ENCODE assay signal across 8 cellular contexts in genomic region chr4:152780267-152780811, GRCh38. TPM values are rescaled to one million over a fixed set of nuclear protein-coding genes. Genes with fewer than 3 reads are reported as not detected.
A peak's percentile ranks its signal among the peaks of the same experiment; 100 is the strongest.
DNase-seq lines count a peak whose midpoint lies in the region; ATAC-seq, FAIRE-seq and TF ChIP-seq lines count a peak whose summit lies in the region.

No MANE protein-coding gene starts in this region.

- H3K36me3 ChIP-seq in IMR-90 (ENCODE audit: control insufficient read depth, insufficient read depth, low read length) = peaks cover 4% of the 10 kb centered on the region; the same call in 1 of the 2 replicates
- H3K36me3 ChIP-seq in astrocyte (ENCODE audit: insufficient read depth, low read length) = peaks cover 4% of the 10 kb centered on the region

- peaks cover 48% of the 10 kb centered on the region for H3K4me1 Mint-ChIP-seq in activated CD4-positive, alpha-beta T cell treated with anti-CD3 and anti-CD28 coated beads, Interleukin-2, amount 10 ng/mL, durations not matched to agents 7 days and 5 days
- H3K4me1 Mint-ChIP-seq in astrocyte (ENCODE audit: low read depth, unreplicated experiment) = peaks cover 20% of the 10 kb centered on the region
- H3K4me1 Mint-ChIP-seq in immature natural killer cell = peaks cover 47 to 48% of the 10 kb centered on the region in 2 donors
- peaks cover 69% of the 10 kb centered on the region for H3K4me1 Mint-ChIP-seq in stimulated activated memory B cell treated with anti-CD40 and anti-IgM and Interleukin-4, amounts not matched to agents 10 μg/mL and 1 μg/mL and 100 μg/mL, for 72 hours

- H3K23ac ChIP-seq in IMR-90 (ENCODE audit: low read depth, low read length) = peak overlapping the region; percentile 75

- H3K9me3 ChIP-seq in IMR-90 (ENCODE audit: control insufficient read depth, insufficient read depth, low read length) (no peaks in the 10 kb centered on the region), astrocyte (ENCODE audit: insufficient read depth, low read depth, low read length) (no peaks in the 10 kb centered on the region)

- FAIRE-seq in astrocyte (lab: Jason Lieb, UNC) = no peak

- peak overlapping the region; percentile 15 to 81 for H4K8ac ChIP-seq in IMR-90 (ENCODE audit: low read depth in 2 of 2, low read length in 2 of 2)

- peak overlapping the region; percentile 15 for H3K18ac ChIP-seq in IMR-90 (ENCODE audit: low read depth, low read length)

- no peak overlapping the region for H2BK20ac ChIP-seq in IMR-90 (ENCODE audit: low read depth, low read length)

- dilution Hi-C loops in IMR-90 (cut with HindIII; ENCODE audit: low sequenced_read_pairs, unreplicated experiment) = no loop called here

- H3K9ac ChIP-seq in IMR-90 (ENCODE audit: low read depth, low read length) (peak overlapping the region; percentile 78), astrocyte (ENCODE audit: low read length) (peak overlapping the region; percentile 91)

- H3K9me3 Mint-ChIP-seq in activated CD4-positive, alpha-beta T cell treated with anti-CD3 and anti-CD28 coated beads, Interleukin-2, amount 10 ng/mL, durations not matched to agents 7 days and 5 days = no peaks in the 10 kb centered on the region
- H3K9me3 Mint-ChIP-seq in astrocyte (ENCODE audit: unreplicated experiment) = no peaks in the 10 kb centered on the region
- no peaks in the 10 kb centered on the region for H3K9me3 Mint-ChIP-seq in immature natural killer cell
- no peaks in the 10 kb centered on the region for H3K9me3 Mint-ChIP-seq in stimulated activated memory B cell treated with anti-CD40 and anti-IgM and Interleukin-4, amounts not matched to agents 10 μg/mL and 1 μg/mL and 100 μg/mL, for 72 hours

- H3K4me3 ChIP-seq in IMR-90 (ENCODE audit: insufficient read depth, low read depth, low read length) (peak overlapping the region; percentile 79), astrocyte (ENCODE audit: insufficient read depth, low read depth, low read length) (peak overlapping the region; percentile 85)

- TF ChIP-seq POLR2A in IMR-90 (IDR thresholded peaks at IDR 0.05; ENCODE audit: low read depth, low read length) = no peak

- peak overlapping the region; percentile 94 for H3K4me3 Mint-ChIP-seq in activated CD4-positive, alpha-beta T cell treated with anti-CD3 and anti-CD28 coated beads, Interleukin-2, amount 10 ng/mL, durations not matched to agents 7 days and 5 days
- H3K4me3 Mint-ChIP-seq in astrocyte (ENCODE audit: unreplicated experiment) (peak overlapping the region; percentile 100), immature natural killer cell (peak overlapping the region; percentile 95 to 100 (median 98))
- peak overlapping the region; percentile 98 for H3K4me3 Mint-ChIP-seq in stimulated activated memory B cell treated with anti-CD40 and anti-IgM and Interleukin-4, amounts not matched to agents 10 μg/mL and 1 μg/mL and 100 μg/mL, for 72 hours

- H2AFZ ChIP-seq in IMR-90 (replicated peaks; ENCODE audit: low read length, poor library complexity) = peak overlapping the region; percentile 97
- H2AFZ ChIP-seq in astrocyte (ENCODE audit: low read depth, low read length) = peak overlapping the region; percentile 97

- POLR2A ChIA-PET in activated CD4-positive, alpha-beta T cell treated with anti-CD3 and anti-CD28 coated beads, Interleukin-2, amount 10 ng/mL, durations not matched to agents 7 days and 5 days (lab: Charles Lee) = no interaction called here
- POLR2A ChIA-PET in IMR-90 (lab: Charles Lee; ENCODE audit: unreplicated experiment) = no interaction called here

- peaks cover 5 to 30% of the 10 kb centered on the region in 2 experiments; a peak in 3 of 4 replicates for H3K79me1 ChIP-seq in IMR-90 (ENCODE audit: low read depth in 1 of 2, low read length in 2 of 2)

- H2AK9ac ChIP-seq in IMR-90 (replicated peaks; ENCODE audit: low read depth, low read length, poor library complexity) = peak overlapping the region; percentile 95

- ATAC-seq in IMR-90 (ENCODE audit: low read depth) (peak; percentile 16), HG02973 (IDR thresholded peaks at IDR 0.05; ENCODE audit: unreplicated experiment) (no peak)
- peak; percentile 72 for ATAC-seq in stimulated activated memory B cell treated with anti-CD40 and anti-IgM and Interleukin-4, amounts not matched to agents 10 μg/mL and 1 μg/mL and 100 μg/mL, for 72 hours

- peaks cover 4% of the 10 kb centered on the region; the same call in 1 of the 2 replicates for H4K20me1 ChIP-seq in IMR-90 (ENCODE audit: insufficient read depth, low read length)
- H4K20me1 ChIP-seq in astrocyte (ENCODE audit: insufficient read depth, low read length) = peaks cover 47% of the 10 kb centered on the region

- H2BK5ac ChIP-seq in IMR-90 (ENCODE audit: low read depth, low read length, poor library complexity, severe bottlenecking) = peak overlapping the region; percentile 66

- TF ChIP-seq RAD21 in IMR-90 (IDR thresholded peaks at IDR 0.05; ENCODE audit: low read length) = no peak

- H3K9me1 ChIP-seq in IMR-90 (ENCODE audit: insufficient read depth, low read length) = peaks cover 2% of the 10 kb centered on the region; the same call in 1 of the 2 replicates

- H2BK15ac ChIP-seq in IMR-90 (ENCODE audit: low read depth, low read length) = no peak overlapping the region; the same call in 2 of the 3 replicates

- peak overlapping the region; percentile 13; the same call in 1 of the 2 replicates for H2AK5ac ChIP-seq in IMR-90 (ENCODE audit: low read depth, low read length)

- no peaks in the 10 kb centered on the region for H3K4me1 ChIP-seq in IMR-90 (ENCODE audit: control insufficient read depth, insufficient read depth, low read length)
- H3K4me1 ChIP-seq in astrocyte (ENCODE audit: insufficient read depth, low read length) = peaks cover 10% of the 10 kb centered on the region

- H3K27ac Mint-ChIP-seq in activated CD4-positive, alpha-beta T cell treated with anti-CD3 and anti-CD28 coated beads, Interleukin-2, amount 10 ng/mL, durations not matched to agents 7 days and 5 days = peak overlapping the region; percentile 93
- H3K27ac Mint-ChIP-seq in astrocyte (ENCODE audit: unreplicated experiment) = peak overlapping the region; percentile 99
- H3K27ac Mint-ChIP-seq in immature natural killer cell = peak overlapping the region; percentile 86 to 98 (median 95)
- H3K27ac Mint-ChIP-seq in stimulated activated memory B cell treated with anti-CD40 and anti-IgM and Interleukin-4, amounts not matched to agents 10 μg/mL and 1 μg/mL and 100 μg/mL, for 72 hours = peak overlapping the region; percentile 84

- peak overlapping the region; percentile 33 for H2BK120ac ChIP-seq in IMR-90 (ENCODE audit: low read depth, low read length)

- H3K27me3 ChIP-seq in IMR-90 (ENCODE audit: control insufficient read depth, insufficient read depth, low read length) (peaks cover 4% of the 10 kb centered on the region; the same call in 1 of the 2 replicates), astrocyte (ENCODE audit: insufficient read depth, low read length) (peaks cover 5% of the 10 kb centered on the region)

- H3K36me3 Mint-ChIP-seq in activated CD4-positive, alpha-beta T cell treated with anti-CD3 and anti-CD28 coated beads, Interleukin-2, amount 10 ng/mL, durations not matched to agents 7 days and 5 days (ENCODE audit: low read depth) = peaks cover 18% of the 10 kb centered on the region
- no peaks in the 10 kb centered on the region for H3K36me3 Mint-ChIP-seq in astrocyte (ENCODE audit: low read depth, unreplicated experiment)
- no peaks in the 10 kb centered on the region for H3K36me3 Mint-ChIP-seq in immature natural killer cell
- H3K36me3 Mint-ChIP-seq in stimulated activated memory B cell treated with anti-CD40 and anti-IgM and Interleukin-4, amounts not matched to agents 10 μg/mL and 1 μg/mL and 100 μg/mL, for 72 hours = no peaks in the 10 kb centered on the region

- peak overlapping the region; percentile 87 for H3K4me2 ChIP-seq in IMR-90 (ENCODE audit: low read depth, low read length)
- H3K4me2 ChIP-seq in astrocyte (ENCODE audit: low read length) = peak overlapping the region; percentile 91

- CTCF ChIA-PET in activated CD4-positive, alpha-beta T cell treated with anti-CD3 and anti-CD28 coated beads, Interleukin-2, amount 10 ng/mL, durations not matched to agents 7 days and 5 days (lab: Charles Lee) = interaction anchor here (1.2 to 2.6 kb wide), 2 partner anchors 11 to 39 kb away, joined by 3 to 20 read pairs; no protein-coding TSS in a partner anchor
- CTCF ChIA-PET in IMR-90 (lab: Yijun Ruan, JAX) = interaction anchor here (0.6 kb wide), 1 partner anchor 335 kb away, joined by 3 read pairs; no protein-coding TSS in a partner anchor

- H3K14ac ChIP-seq in IMR-90 (replicated peaks; ENCODE audit: low read depth, low read length) = peak overlapping the region; percentile 82

- in situ Hi-C loops in IMR-90 (cut with MboI; ENCODE audit: low sequenced_read_pairs) = no loop called here

- H3K79me2 ChIP-seq in astrocyte (ENCODE audit: insufficient read depth, low read length) = peaks cover 56% of the 10 kb centered on the region

- peak overlapping the region; percentile 75 for H3K56ac ChIP-seq in IMR-90 (ENCODE audit: extremely low read depth, insufficient read depth, low read length)

- intact Hi-C loops in IMR-90 (cut with micrococcal nuclease) = loop anchor here (5.0 kb wide), 2 partner anchors 157 to 302 kb away; partner anchors contain the start of gene FHDC1

- WGBS in IMR-90 (ENCODE audit: extremely low coverage in 2 of 2, insufficient read length in 1 of 2), 2 experiments = no CpG with 5 or more reads among the region's 16 CpGs

- H4K91ac ChIP-seq in IMR-90 (ENCODE audit: insufficient read depth, low read depth, low read length) = peak overlapping the region; percentile 34; the same call in 1 of the 2 replicates

- peak overlapping the region; percentile 71; the same call in 1 of the 2 replicates for H3K4ac ChIP-seq in IMR-90 (ENCODE audit: low read depth, low read length)

- H3K27ac ChIP-seq in IMR-90 (ENCODE audit: insufficient read depth, low read length) = peak overlapping the region; percentile 70
- H3K27ac ChIP-seq in astrocyte (ENCODE audit: low read depth, low read length) = peak overlapping the region; percentile 87

- TF ChIP-seq CTCF in IMR-90 (conservative IDR thresholded peaks at IDR 0.05; ENCODE audit: low read depth, low read length) = no peak
- no peak for TF ChIP-seq CTCF in astrocyte (IDR thresholded peaks at IDR 0.05; ENCODE audit: insufficient read depth, low read depth, low read length)

- peak overlapping the region; percentile 43 for H4K5ac ChIP-seq in IMR-90 (ENCODE audit: low read depth, low read length)

- DNase-seq in activated CD4-positive, alpha-beta T cell treated with anti-CD3 and anti-CD28 coated beads, Interleukin-2, amount 10 ng/mL, durations not matched to agents 7 days and 5 days = no peak
- no peak for DNase-seq in activated CD4-positive, alpha-beta T cell treated with anti-CD3 and anti-CD28 coated beads for 1 hour
- DNase-seq in IMR-90 (peak; percentile 22), astrocyte (ENCODE audit: low read depth) (peak; percentile 13), immature natural killer cell (no peak), NCI-H2171 treated with DMSO at 0.1 percent for 48 hours (lab: John Stamatoyannopoulos, UW) (no peak)

- BruUV-seq in IMR-90 (replicated peaks; lab: Mats Ljungman, UMichigan) = TSS peak; percentile 31

- peaks cover 24% of the 10 kb centered on the region for H3K27me3 Mint-ChIP-seq in activated CD4-positive, alpha-beta T cell treated with anti-CD3 and anti-CD28 coated beads, Interleukin-2, amount 10 ng/mL, durations not matched to agents 7 days and 5 days
- H3K27me3 Mint-ChIP-seq in astrocyte (ENCODE audit: low read depth, unreplicated experiment) = no peaks in the 10 kb centered on the region
- H3K27me3 Mint-ChIP-seq in immature natural killer cell (ENCODE audit: low read depth in 3 of 3) = peaks cover 8 to 13% (median 11%) of the 10 kb centered on the region in 3 donors
- no peaks in the 10 kb centered on the region for H3K27me3 Mint-ChIP-seq in stimulated activated memory B cell treated with anti-CD40 and anti-IgM and Interleukin-4, amounts not matched to agents 10 μg/mL and 1 μg/mL and 100 μg/mL, for 72 hours

RNA-seq across cellular contexts. Expression of gene ARFIP1, which starts 0.6 kb away (rescaled TPM):
- 10 to 100 TPM; 16.8 to 19.5 TPM for total RNA-seq in activated CD4-positive, alpha-beta T cell treated with anti-CD3 and anti-CD28 coated beads, Interleukin-2, amount 10 ng/mL, durations not matched to agents 7 days and 5 days
- total RNA-seq in IMR-90 (2012; rRNA removed) (30.5 and 37.5 TPM in 2 replicates), astrocyte (30.6 and 30.7 TPM in 2 replicates)
- polyA plus RNA-seq in IMR-90 (2012; rRNA removed) (12.7 and 13.8 TPM in 2 replicates), immature natural killer cell (10 to 100 TPM; 23.2 to 31.0 (median 25.6) TPM)
- 1.9 and 3.3 TPM in 2 replicates for polyA plus RNA-seq in IMR-90 (2012; cell fraction: cytosol; rRNA removed)
- 0.71 and 6.6 TPM in 2 replicates for polyA plus RNA-seq in IMR-90 (2012; cell fraction: nucleus; rRNA removed; ENCODE audit: low replicate concordance)

RNA-seq across cellular contexts. Expression of gene TIGD4, which starts 0.8 kb away (rescaled TPM):
- under 1 TPM; 0.12 to 0.25 TPM for total RNA-seq in activated CD4-positive, alpha-beta T cell treated with anti-CD3 and anti-CD28 coated beads, Interleukin-2, amount 10 ng/mL, durations not matched to agents 7 days and 5 days
- total RNA-seq in IMR-90 (2012; rRNA removed) = not detected in 2 replicates
- 0.03 TPM in 1 of 2 replicates, not detected in the other for polyA plus RNA-seq in IMR-90 (2012; rRNA removed)
- polyA plus RNA-seq in IMR-90 (2012; cell fraction: cytosol; rRNA removed) = not detected in 2 replicates
- polyA plus RNA-seq in IMR-90 (2012; cell fraction: nucleus; rRNA removed; ENCODE audit: low replicate concordance) = 0.02 TPM in 1 of 2 replicates, not detected in the other
- total RNA-seq in astrocyte = 0.23 and 0.31 TPM in 2 replicates
- under 1 TPM in 1 of 3 donors, not detected in 2; 0.09 TPM for polyA plus RNA-seq in immature natural killer cell

Comparison
In these comparisons a context has a peak if more than half of its experiments do, and no peak if none do; other contexts are left out.
1. DNase-seq: peak in IMR-90 (single experiment) and astrocyte (single experiment); none in activated CD4-positive, alpha-beta T cell treated with anti-CD3 and anti-CD28 coated beads, Interleukin-2, amount 10 ng/mL, durations not matched to agents 7 days and 5 days (single experiment), activated CD4-positive, alpha-beta T cell treated with anti-CD3 and anti-CD28 coated beads for 1 hour (single experiment), immature natural killer cell (0 of 3) and NCI-H2171 treated with DMSO at 0.1 percent for 48 hours (single experiment).
2. Peak in every context shown above with its lines, with median percentiles within 50 percentile points of each other: H3K27ac Mint-ChIP-seq and H3K4me3 Mint-ChIP-seq.